In genomic region chr11:102361100-102362021, GRCh38 we compare ENCODE assay signal across 7 cellular contexts. TPM values are rescaled to one million over a fixed set of nuclear protein-coding genes. Genes with fewer than 3 reads are reported as not detected.
DNase-seq lines count a peak whose midpoint lies in the region; ATAC-seq and TF ChIP-seq lines count a peak whose summit lies in the region.

No MANE protein-coding gene starts in this region.

- H3K9me3 Mint-ChIP-seq in WTC11, result no peaks in the 10 kb centered on the region
- H3K9me3 Mint-ChIP-seq in naive thymus-derived CD4-positive, alpha-beta T cell, result peaks cover 0 to 23% (median 9%) of the 10 kb centered on the region in 11 donors

- peaks cover 15 to 29% of the 10 kb centered on the region in 2 donors for H3K4me1 ChIP-seq in naive thymus-derived CD4-positive, alpha-beta T cell (ENCODE audit: control insufficient read depth in 2 of 2, insufficient read depth in 2 of 2, low read length in 2 of 2)

- peak overlapping the region; percentile 80 for H3K27ac ChIP-seq in naive thymus-derived CD4-positive, alpha-beta T cell (ENCODE audit: low read depth, low read length)

- peaks cover 0 to 14% (median 0%) of the 10 kb centered on the region in 3 experiments for H3K9me3 ChIP-seq in naive thymus-derived CD4-positive, alpha-beta T cell (ENCODE audit: control insufficient read depth in 2 of 3, low read length in 3 of 3)

- no peaks in the 10 kb centered on the region for H3K27me3 ChIP-seq in naive thymus-derived CD4-positive, alpha-beta T cell (ENCODE audit: control insufficient read depth in 2 of 2, insufficient read depth in 2 of 2, low read length in 2 of 2)

- peaks cover 52% of the 10 kb centered on the region for H3K36me3 Mint-ChIP-seq in WTC11
- H3K36me3 Mint-ChIP-seq in naive thymus-derived CD4-positive, alpha-beta T cell, result peaks cover 30 to 65% (median 58%) of the 10 kb centered on the region in 5 donors

- peaks cover 0 to 36% (median 4%) of the 10 kb centered on the region in 3 experiments for H3K36me3 ChIP-seq in naive thymus-derived CD4-positive, alpha-beta T cell (ENCODE audit: control insufficient read depth in 2 of 3, insufficient read depth in 3 of 3, low read length in 3 of 3)

- ATAC-seq in GM19324 (IDR thresholded peaks at IDR 0.05; ENCODE audit: low FRiP score, unreplicated experiment) (peak; percentile 65), HG02973 (IDR thresholded peaks at IDR 0.05; ENCODE audit: unreplicated experiment) (peak; percentile 60), WTC11 (no peak; the same call in 1 of the 2 replicates)
- ATAC-seq in naive thymus-derived CD4-positive, alpha-beta T cell, result peak; percentile 83

- CTCF ChIA-PET in WTC11 (lab: Charles Lee), result no interaction called here
- CTCF ChIA-PET in naive thymus-derived CD4-positive, alpha-beta T cell (lab: Charles Lee), result interaction anchor here (0.6 to 2.4 kb wide), 7 partner anchors 14 to 252 kb away, joined by 3 to 16 read pairs (median 4); no protein-coding TSS in a partner anchor

- no peaks in the 10 kb centered on the region for H3K4me1 Mint-ChIP-seq in WTC11
- peaks cover 27 to 71% (median 50%) of the 10 kb centered on the region in 7 donors for H3K4me1 Mint-ChIP-seq in naive thymus-derived CD4-positive, alpha-beta T cell

- intact Hi-C loops in naive thymus-derived CD4-positive, alpha-beta T cell (cut with micrococcal nuclease), result loop anchor here (1.0 to 2.0 kb wide), 2 partner anchors 14 to 91 kb away; partner anchors contain the start of genes BIRC2 (in 2 of the 2) and TMEM123 (in 1 of the 2)

- DNase-seq in WTC11 (ENCODE audit: low spot score), result no peak
- peak in 8 of 9 donors; percentile 11 to 82 (median 76) for DNase-seq in naive thymus-derived CD4-positive, alpha-beta T cell
- DNase-seq in NCI-H146 treated with DMSO at 0.1 percent for 48 hours (lab: John Stamatoyannopoulos, UW; ENCODE audit: unreplicated experiment), result no peak
- DNase-seq in putamen (ENCODE audit: low spot score), result no peak
- DNase-seq in hypothalamus (lab: John Stamatoyannopoulos, UW), result no peak

- H3K27ac Mint-ChIP-seq in WTC11, result 0 out of 2 replicates have a peak overlapping the region, but pooled peaks have one; percentile 30
- H3K27ac Mint-ChIP-seq in naive thymus-derived CD4-positive, alpha-beta T cell, result peak overlapping the region; percentile 86 to 99 (median 97)

- no peak for TF ChIP-seq CTCF in WTC11 (IDR thresholded peaks at IDR 0.05)

- no peak overlapping the region for H3K4me3 Mint-ChIP-seq in WTC11
- H3K4me3 Mint-ChIP-seq in naive thymus-derived CD4-positive, alpha-beta T cell, result peak overlapping the region; percentile 72 to 87 (median 77)

- POLR2A ChIA-PET in WTC11 (lab: Charles Lee), result no interaction called here
- POLR2A ChIA-PET in naive thymus-derived CD4-positive, alpha-beta T cell (lab: Charles Lee), result interaction anchor here (0.7 to 4.5 kb wide), 14 partner anchors 9 to 102 kb away, joined by 3 to 55 read pairs (median 4); partner anchors contain the start of genes BIRC2 and BIRC3

- no peaks in the 10 kb centered on the region for H3K27me3 Mint-ChIP-seq in WTC11 (ENCODE audit: low read depth)
- no peaks in the 10 kb centered on the region for H3K27me3 Mint-ChIP-seq in naive thymus-derived CD4-positive, alpha-beta T cell

- H3K4me3 ChIP-seq in naive thymus-derived CD4-positive, alpha-beta T cell (ENCODE audit: low read length), result peak overlapping the region; percentile 42

TF ChIP-seq in WTC11, 78 proteins besides CTCF, POLR2A, EP300 and RAD21:
- no peak for TF ChIP-seq ZNF317 (CRISPR knock-in tag; IDR thresholded peaks at IDR 0.05; ENCODE audit: borderline replicate concordance, low read depth)
- no peak for TF ChIP-seq PREB (CRISPR knock-in tag; IDR thresholded peaks at IDR 0.05; ENCODE audit: borderline replicate concordance)

RNA-seq across cellular contexts. Expression of gene BIRC2, which starts 14.3 kb away (rescaled TPM):
- 22.3 to 24.3 TPM (median 23.3 TPM) in 3 replicates for total RNA-seq in WTC11 (2021)
- total RNA-seq in naive thymus-derived CD4-positive, alpha-beta T cell, result 100 to 1,000 TPM in 1 of 5 experiments, 10 to 100 TPM in 4; 37.5 to 103 (median 72.0) TPM
- 10 to 100 TPM; 35.2 to 42.8 TPM for polyA plus RNA-seq in naive thymus-derived CD4-positive, alpha-beta T cell

RNA-seq across cellular contexts. Expression of gene BIRC3, which starts 44.1 kb away (rescaled TPM):
- 0.33 to 0.50 TPM (median 0.39 TPM) in 3 replicates for total RNA-seq in WTC11 (2021)
- total RNA-seq in naive thymus-derived CD4-positive, alpha-beta T cell, result 100 to 1,000 TPM in 3 of 5 experiments, 10 to 100 TPM in 2; 62.3 to 160 (median 128) TPM
- polyA plus RNA-seq in naive thymus-derived CD4-positive, alpha-beta T cell, result 10 to 100 TPM; 18.8 to 47.7 TPM

Comparison
In these comparisons a context has a peak if more than half of its experiments do, and no peak if none do; other contexts are left out.
1. DNase-seq: peak in naive thymus-derived CD4-positive, alpha-beta T cell (8 of 9); none in WTC11 (single experiment), NCI-H146 treated with DMSO at 0.1 percent for 48 hours (single experiment), putamen (single experiment) and hypothalamus (0 of 51).
2. RNA of gene BIRC3, which starts 44.1 kb away (total RNA-seq): 62.3 to 160 TPM in naive thymus-derived CD4-positive, alpha-beta T cell; 0.33 to 0.50 TPM in WTC11; every median in the first group is over 10 times any median in the second.